ENCODE assay signal across 32 cellular contexts in the genomic region with DNA sequence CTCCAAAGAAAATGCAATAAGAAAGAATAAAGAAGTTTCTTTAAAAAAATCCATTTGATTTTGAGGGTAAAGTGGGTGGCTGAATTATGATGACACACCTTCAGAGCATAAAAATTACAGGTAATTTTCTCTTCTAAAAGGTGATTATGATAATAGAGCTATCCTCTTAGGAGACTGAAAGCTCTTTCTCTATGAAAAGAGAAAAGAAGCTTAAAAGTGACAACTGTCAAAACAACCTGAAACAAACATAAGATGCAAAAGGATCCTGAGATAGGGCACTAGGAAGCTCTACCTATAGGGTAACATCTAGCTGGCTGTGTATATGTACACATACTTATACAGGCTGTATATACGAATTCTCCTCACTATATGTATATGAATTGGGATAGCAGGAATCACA.
"Had no signal": no experiment of that assay in that cellular context is flagged by ENCODE, and none has a peak within 500 bp of the region (broad histone marks: within the 10 kb centered on the region; RNA-seq: fewer than 3 reads in every experiment).

No MANE protein-coding gene starts in this region.

- ATAC-seq: activated CD8-positive, alpha-beta T cell treated with anti-CD3 and anti-CD28 coated beads for 36 hours; activated naive CD4-positive, alpha-beta T cell treated with anti-CD3 and anti-CD28 coated beads, Interleukin-2, amount 50 U/mL, for 72 hours; activated T-cell treated with anti-CD3 and anti-CD28 coated beads, Interleukin-2, amount 50 U/mL, for 4 hours; activated T-cell treated with anti-CD3 and anti-CD28 coated beads, Interleukin-2, amount 50 U/mL, for 72 hours; activated T-helper 17 cell treated with anti-CD3 and anti-CD28 coated beads, Interleukin-2, amount 50 U/mL, for 72 hours; body of pancreas had no signal

- H3K27me3 ChIP-seq: adrenal gland, body of pancreas, brain microvascular endothelial cell, breast epithelium had no signal

- H3K27ac ChIP-seq: adrenal gland, body of pancreas, brain microvascular endothelial cell, breast epithelium, VCaP had no signal

- DNase-seq: activated B cell treated with CpG ODN at 0.5 μM for 24 hours; activated CD4-positive, alpha-beta memory T cell treated with anti-CD3 and anti-CD28 coated beads for 36 hours; activated CD4-positive, alpha-beta T cell treated with anti-CD3 and anti-CD28 coated beads for 4 hours; activated CD4-positive, alpha-beta T cell treated with anti-CD3 and anti-CD28 coated beads, Interleukin-2, amount 10 ng/mL, durations not matched to agents 24 days and 14 days; activated CD4-positive, alpha-beta T cell treated with anti-CD3 and anti-CD28 coated beads, Interleukin-2, amount 50 U/mL, for 1 hour; activated CD4-positive, alpha-beta T cell treated with anti-CD3 and anti-CD28 coated beads, Interleukin-2, amount 50 U/mL, for 4 hours; activated CD4-positive, CD25-positive, alpha-beta regulatory T cell treated with anti-CD3 and anti-CD28 coated beads, Interleukin-2, amount 50 U/mL, for 72 hours; activated CD8-positive, alpha-beta memory T cell treated with anti-CD3 and anti-CD28 coated beads, Interleukin-2, amount 50 U/mL, for 4 hours; activated CD8-positive, alpha-beta T cell treated with anti-CD3 and anti-CD28 coated beads for 36 hours; activated effector memory CD4-positive, alpha-beta T cell treated with anti-CD3 and anti-CD28 coated beads, Interleukin-2, amount 50 U/mL, for 16 hours; activated gamma-delta T cell treated with Interleukin-2 at 50 U/mL for 16 hours; activated naive CD4-positive, alpha-beta T cell; activated naive CD4-positive, alpha-beta T cell treated with anti-CD3 and anti-CD28 coated beads for 36 hours; activated naive CD4-positive, alpha-beta T cell treated with anti-CD3 and anti-CD28 coated beads, Interleukin-2, amount 50 U/mL, for 16 hours; activated naive CD8-positive, alpha-beta T cell treated with anti-CD3 and anti-CD28 coated beads for 36 hours; activated T-cell treated with anti-CD3 and anti-CD28 coated beads for 4 hours; activated T-cell treated with anti-CD3 and anti-CD28 coated beads, Interleukin-2, amount 50 U/mL, for 1 hour; activated T-cell treated with anti-CD3 and anti-CD28 coated beads, Interleukin-2, amount 50 U/mL, for 4 hours; activated T-cell treated with anti-CD3 and anti-CD28 coated beads, Interleukin-2, amount 50 U/mL, for 72 hours; adrenal gland; amniotic stem cell; aorta; body of pancreas; brain microvascular endothelial cell; cerebellar nuclear complex; T-helper 1 cell; T-helper 2 cell; T-helper 9 cell had no signal

- H3K36me3 ChIP-seq: adrenal gland, brain microvascular endothelial cell, breast epithelium had no signal

- H3K4me3 ChIP-seq: adrenal gland, body of pancreas, breast epithelium had no signal

- H3K9me3 ChIP-seq: adrenal gland, body of pancreas, breast epithelium had no signal
